23 cellular contexts compared by ENCODE assay signal in the genomic region with DNA sequence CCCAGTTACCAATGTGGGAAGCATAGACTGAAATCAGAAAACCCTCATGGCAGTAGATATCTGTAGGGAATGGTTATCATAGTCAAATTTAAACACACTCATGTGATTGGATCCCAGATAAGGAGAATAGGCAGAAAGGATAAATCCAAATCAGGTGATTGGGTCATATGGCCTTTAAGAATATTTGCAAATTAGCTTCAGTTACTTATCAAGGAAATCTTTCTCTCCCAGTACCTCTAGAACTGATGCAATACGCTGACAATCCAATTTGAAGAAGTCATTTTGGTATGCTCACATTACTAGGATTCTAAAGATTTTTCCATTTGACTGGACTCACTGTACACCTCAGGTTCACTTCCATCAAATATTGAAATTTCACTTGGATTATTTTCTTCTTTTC.
"Had no signal": no experiment of that assay in that cellular context is flagged by ENCODE, and none has a peak within 500 bp of the region (broad histone marks: within the 10 kb centered on the region; RNA-seq: fewer than 3 reads in every experiment).

No MANE protein-coding gene starts in this region.

- DNase-seq: activated CD4-positive, alpha-beta memory T cell treated with anti-CD3 and anti-CD28 coated beads, Interleukin-2, amount 10 ng/mL, durations not matched to agents 7 days and 5 days; activated CD4-positive, alpha-beta T cell treated with anti-CD3 and anti-CD28 coated beads for 1 hour; activated CD4-positive, alpha-beta T cell treated with anti-CD3 and anti-CD28 coated beads for 4 hours; activated CD4-positive, alpha-beta T cell treated with anti-CD3 and anti-CD28 coated beads, Interleukin-2, amount 10 ng/mL, durations not matched to agents 7 days and 5 days; activated CD4-positive, alpha-beta T cell treated with anti-CD3 and anti-CD28 coated beads, Interleukin-2, amount 50 U/mL, for 4 hours; activated CD8-positive, alpha-beta memory T cell treated with anti-CD3 and anti-CD28 coated beads, Interleukin-2, amount 50 U/mL, for 48 hours; activated effector memory CD4-positive, alpha-beta T cell treated with Interleukin-2 at 50 U/mL for 16 hours; activated gamma-delta T cell treated with Interleukin-2 at 50 U/mL for 16 hours; activated naive CD4-positive, alpha-beta T cell treated with anti-CD3 and anti-CD28 coated beads, Interleukin-2, amount 50 U/mL, for 16 hours; activated naive CD4-positive, alpha-beta T cell treated with Interleukin-2 at 50 U/mL for 16 hours; activated T-cell treated with anti-CD3 and anti-CD28 coated beads, Interleukin-2, amount 50 U/mL, for 4 hours; brain microvascular endothelial cell; cortex of kidney; effector CD8-positive, alpha-beta T cell; esophagus squamous epithelium; foreskin keratinocyte; heart right ventricle; T-helper 2 cell had no signal

- H3K27ac ChIP-seq: ascending aorta, brain microvascular endothelial cell, epithelial cell of prostate, esophagus squamous epithelium, foreskin keratinocyte, gastroesophageal sphincter, heart right ventricle, hepatocyte, VCaP had no signal

- H3K4me2 ChIP-seq: hepatocyte had no signal

- H3K36me3 ChIP-seq: ascending aorta, brain microvascular endothelial cell, esophagus squamous epithelium, gastroesophageal sphincter, heart right ventricle had no signal

- H3K79me2 ChIP-seq: hepatocyte had no signal

- H3K4me3 ChIP-seq: ascending aorta, esophagus squamous epithelium, gastroesophageal sphincter, heart right ventricle, hepatocyte had no signal

- H2AFZ ChIP-seq: hepatocyte had no signal

- H3K27me3 ChIP-seq: ascending aorta, brain microvascular endothelial cell, esophagus squamous epithelium, gastroesophageal sphincter, hepatocyte had no signal

- H3K4me1 ChIP-seq: ascending aorta, esophagus squamous epithelium, foreskin keratinocyte, gastroesophageal sphincter, heart right ventricle had no signal
